25 cellular contexts compared by ENCODE assay signal in genomic region chr22:35619336-35620094, GRCh38. TPM values are rescaled to one million over a fixed set of nuclear protein-coding genes. Genes with fewer than 3 reads are reported as not detected.
"Had no signal": no experiment of that assay in that cellular context is flagged by ENCODE, and none has a peak within 500 bp of the region (broad histone marks: within the 10 kb centered on the region; RNA-seq: fewer than 3 reads in every experiment).

No MANE protein-coding gene starts in this region.

- DNase-seq: activated CD4-positive, alpha-beta T cell treated with anti-CD3 and anti-CD28 coated beads for 4 hours; activated CD4-positive, alpha-beta T cell treated with anti-CD3 and anti-CD28 coated beads, Interleukin-2, amount 50 U/mL, for 48 hours; activated CD4-positive, CD25-positive, alpha-beta regulatory T cell; activated CD8-positive, alpha-beta memory T cell treated with anti-CD3 and anti-CD28 coated beads, Interleukin-2, amount 50 U/mL, for 48 hours; activated naive CD4-positive, alpha-beta T cell treated with anti-CD3 and anti-CD28 coated beads, Interleukin-2, amount 10 ng/mL, durations not matched to agents 7 days and 5 days; activated T-cell treated with anti-CD3 and anti-CD28 coated beads, Interleukin-2, amount 50 U/mL, for 48 hours; amygdala; effector CD4-positive, alpha-beta T cell; erythroblast; foreskin keratinocyte; hippocampal formation; mesenchymal stem cell; naive B cell; right lobe of liver; stimulated activated CD4-positive, alpha-beta T cell treated with anti-CD3 and anti-CD28 coated beads, Interleukin-2, amount 100 ng/mL, for 48 hours; stimulated activated naive CD4-positive, alpha-beta T cell; T1000; testis had no signal

- H3K4me3 Mint-ChIP-seq: activated naive CD4-positive, alpha-beta T cell treated with anti-CD3 and anti-CD28 coated beads, Interleukin-2, amount 10 ng/mL, durations not matched to agents 7 days and 5 days; dendritic cell treated with granulocyte-macrophage colony-stimulating factor and Interleukin-4, amounts not matched to agents 40 ng/mL and 50 ng/mL, for 4 days; T-helper 1 cell treated with Interleukin-12 subunit alpha and Interleukin-12 subunit beta and Interleukin-4 antibody, amounts not matched to agents 30 μg/mL and 1 μg/mL, for 36 hours; type B pancreatic cell had no signal

- H3K27ac Mint-ChIP-seq: activated naive CD4-positive, alpha-beta T cell treated with anti-CD3 and anti-CD28 coated beads, Interleukin-2, amount 10 ng/mL, durations not matched to agents 7 days and 5 days; dendritic cell treated with granulocyte-macrophage colony-stimulating factor and Interleukin-4, amounts not matched to agents 40 ng/mL and 50 ng/mL, for 4 days; naive B cell; T-helper 1 cell treated with Interleukin-12 subunit alpha and Interleukin-12 subunit beta and Interleukin-4 antibody, amounts not matched to agents 30 μg/mL and 1 μg/mL, for 36 hours; type B pancreatic cell had no signal

- H3K27ac ChIP-seq: foreskin keratinocyte, right lobe of liver, testis, vagina had no signal

- H3K27me3 ChIP-seq: right lobe of liver, testis, vagina had no signal

- ATAC-seq: foreskin keratinocyte, right lobe of liver had no signal

- H3K9me3 ChIP-seq: mucosa of descending colon, right lobe of liver, testis, vagina had no signal

- H3K4me1 ChIP-seq: foreskin keratinocyte had no signal

- H3K4me3 ChIP-seq: mucosa of descending colon, right lobe of liver, testis, vagina had no signal

- H3K27me3 Mint-ChIP-seq: type B pancreatic cell had no signal

- H3K36me3 ChIP-seq: right lobe of liver, vagina had no signal

- H3K9me3 Mint-ChIP-seq: activated naive CD4-positive, alpha-beta T cell treated with anti-CD3 and anti-CD28 coated beads, Interleukin-2, amount 10 ng/mL, durations not matched to agents 7 days and 5 days; dendritic cell treated with granulocyte-macrophage colony-stimulating factor and Interleukin-4, amounts not matched to agents 40 ng/mL and 50 ng/mL, for 4 days; naive B cell; T-helper 1 cell treated with Interleukin-12 subunit alpha and Interleukin-12 subunit beta and Interleukin-4 antibody, amounts not matched to agents 30 μg/mL and 1 μg/mL, for 36 hours; type B pancreatic cell had no signal

- H3K36me3 Mint-ChIP-seq: activated naive CD4-positive, alpha-beta T cell treated with anti-CD3 and anti-CD28 coated beads, Interleukin-2, amount 10 ng/mL, durations not matched to agents 7 days and 5 days; naive B cell; type B pancreatic cell had no signal

RNA-seq across cellular contexts. Expression of gene MB, which starts 2.4 kb away (rescaled TPM):
- total RNA-seq: foreskin keratinocyte, pulmonary artery endothelial cell, vagina had no signal
- polyA plus RNA-seq: foreskin keratinocyte had no signal

RNA-seq across cellular contexts. Expression of gene APOL6, which starts 28.7 kb away (rescaled TPM):
- polyA plus RNA-seq: neural cell had no signal
